Comparison of ENCODE assay signal across 10 cellular contexts in genomic region chr5:134547579-134547978, GRCh38. TPM values are rescaled to one million over a fixed set of nuclear protein-coding genes. Genes with fewer than 3 reads are reported as not detected.
DNase-seq lines count a peak whose midpoint lies in the region; ATAC-seq and TF ChIP-seq lines count a peak whose summit lies in the region.
"Had no signal": no experiment of that assay in that cellular context is flagged by ENCODE, and none has a peak within 500 bp of the region (broad histone marks: within the 10 kb centered on the region; RNA-seq: fewer than 3 reads in every experiment).

No MANE protein-coding gene starts in this region.

- H3K36me3 ChIP-seq in right atrium auricular region (peaks cover 16% of the 10 kb centered on the region), uterus (no peaks in the 10 kb centered on the region)

- H3K4me1 ChIP-seq in right atrium auricular region, result peaks cover 0 to 93% of the 10 kb centered on the region in 2 donors
- H3K4me1 ChIP-seq in uterus, result peaks cover 7 to 34% of the 10 kb centered on the region in 2 donors

- ATAC-seq in Right ventricle myocardium superior (ENCODE audit: poor library complexity), result peak; percentile 34

- no peak for TF ChIP-seq POLR2A in uterus (IDR thresholded peaks at IDR 0.05)

- H3K4me3 ChIP-seq in right atrium auricular region, result no peak overlapping the region
- no peak overlapping the region for H3K4me3 ChIP-seq in uterus

- intact Hi-C loops in Right ventricle myocardium superior (cut with DNase I), result no loop called here
- intact Hi-C loops in uterus (cut with DNase I; ENCODE audit: low total_unique reads), result no loop called here

- H3K27ac ChIP-seq in right atrium auricular region (peak overlapping the region in 1 of 2 donors; percentile 8), uterus (peak overlapping the region in 1 of 2 donors; percentile 26)

- TF ChIP-seq CTCF in right atrium auricular region (IDR thresholded peaks at IDR 0.05) (no peak), uterus (IDR thresholded peaks at IDR 0.05) (no peak)

- no peak for DNase-seq in Right ventricle myocardium superior
- DNase-seq in right atrium auricular region (ENCODE audit: low spot score), result no peak
- peak; percentile 39 for DNase-seq in amniotic stem cell (lab: John Stamatoyannopoulos, UW)
- DNase-seq in iris pigment epithelial cell (ENCODE audit: low read depth), result peak; percentile 80
- DNase-seq in uterus, result peak; percentile 53 to 59
- no peak for DNase-seq in NK-92 treated with Interleukin-12 subunit alpha and Interleukin-12 subunit beta, amount 100 ng/mL, for 24 hours (lab: John Stamatoyannopoulos, UW)
- no peak for DNase-seq in NCI-H526 treated with DMSO at 0.1 percent for 48 hours (lab: John Stamatoyannopoulos, UW)
- no peak for DNase-seq in RPMI8226
- DNase-seq: activated CD4-positive, alpha-beta T cell treated with anti-CD3 and anti-CD28 coated beads for 4 hours; NCI-H524 had no signal

- H3K9me3 ChIP-seq in right atrium auricular region (no peaks in the 10 kb centered on the region), uterus (no peaks in the 10 kb centered on the region)

- no peaks in the 10 kb centered on the region for H3K27me3 ChIP-seq in right atrium auricular region
- no peaks in the 10 kb centered on the region for H3K27me3 ChIP-seq in uterus

RNA-seq across cellular contexts. Expression of gene JADE2, which starts 22.1 kb away (rescaled TPM):
- 25.9 TPM for total RNA-seq in Right ventricle myocardium superior
- total RNA-seq in right atrium auricular region, result 10 to 100 TPM; 37.5 to 47.6 TPM
- 10 to 100 TPM; 15.8 to 95.8 (median 16.7) TPM for total RNA-seq in uterus

Comparison
In these comparisons a context has a peak if more than half of its experiments do, and no peak if none do; other contexts are left out.
1. DNase-seq: peak in amniotic stem cell (single experiment), iris pigment epithelial cell (single experiment) and uterus (2 of 2); none in Right ventricle myocardium superior (single experiment), right atrium auricular region (single experiment), NK-92 treated with Interleukin-12 subunit alpha and Interleukin-12 subunit beta, amount 100 ng/mL, for 24 hours (single experiment), NCI-H526 treated with DMSO at 0.1 percent for 48 hours (single experiment) and RPMI8226 (single experiment).